Comparison of ENCODE assay signal across 1 cellular context in the genomic region with DNA sequence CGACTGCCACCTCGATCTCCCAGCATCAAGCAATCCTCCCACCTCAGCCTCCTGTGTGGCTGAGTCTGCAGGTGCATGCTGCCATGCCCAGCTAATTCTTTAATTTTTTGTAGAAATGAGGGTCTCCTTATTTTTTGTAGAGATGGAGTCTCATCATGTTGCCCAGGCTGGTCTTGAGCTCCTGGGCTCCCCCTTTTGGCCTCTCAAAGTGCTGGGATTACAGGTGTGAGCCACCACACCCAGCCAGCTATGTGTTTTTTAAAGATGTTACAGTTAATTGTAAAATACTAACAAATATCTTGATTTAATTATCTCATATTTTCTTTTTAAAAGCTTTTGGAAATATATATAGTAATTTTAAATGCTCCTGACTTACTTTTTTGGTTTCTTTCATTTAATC.
TF ChIP-seq lines count a peak whose summit lies in the region.

No MANE protein-coding gene starts in this region.

TF ChIP-seq in HepG2, 621 proteins besides CTCF, POLR2A, EP300 and RAD21 (continued from another document):
- TF ChIP-seq MTERF4 (CRISPR knock-in tag; IDR thresholded peaks at IDR 0.05) (no peak), SRY (CRISPR knock-in tag; IDR thresholded peaks at IDR 0.05) (no peak), ZNF597 (CRISPR knock-in tag; IDR thresholded peaks at IDR 0.05) (no peak), GZF1 (CRISPR knock-in tag; IDR thresholded peaks at IDR 0.05) (no peak), NFKB2 (CRISPR knock-in tag; IDR thresholded peaks at IDR 0.05; ENCODE audit: borderline replicate concordance) (no peak), ZNF350 (CRISPR knock-in tag; IDR thresholded peaks at IDR 0.05; ENCODE audit: borderline replicate concordance, low read depth) (no peak), ZNF230 (CRISPR knock-in tag; IDR thresholded peaks at IDR 0.05) (no peak), HNRNPH1 (optimal IDR thresholded peaks at IDR 0.05; ENCODE audit: low read depth, low read length) (no peak), MNT (IDR thresholded peaks at IDR 0.05) (no peak)
- TF ChIP-seq, protein P1, sequence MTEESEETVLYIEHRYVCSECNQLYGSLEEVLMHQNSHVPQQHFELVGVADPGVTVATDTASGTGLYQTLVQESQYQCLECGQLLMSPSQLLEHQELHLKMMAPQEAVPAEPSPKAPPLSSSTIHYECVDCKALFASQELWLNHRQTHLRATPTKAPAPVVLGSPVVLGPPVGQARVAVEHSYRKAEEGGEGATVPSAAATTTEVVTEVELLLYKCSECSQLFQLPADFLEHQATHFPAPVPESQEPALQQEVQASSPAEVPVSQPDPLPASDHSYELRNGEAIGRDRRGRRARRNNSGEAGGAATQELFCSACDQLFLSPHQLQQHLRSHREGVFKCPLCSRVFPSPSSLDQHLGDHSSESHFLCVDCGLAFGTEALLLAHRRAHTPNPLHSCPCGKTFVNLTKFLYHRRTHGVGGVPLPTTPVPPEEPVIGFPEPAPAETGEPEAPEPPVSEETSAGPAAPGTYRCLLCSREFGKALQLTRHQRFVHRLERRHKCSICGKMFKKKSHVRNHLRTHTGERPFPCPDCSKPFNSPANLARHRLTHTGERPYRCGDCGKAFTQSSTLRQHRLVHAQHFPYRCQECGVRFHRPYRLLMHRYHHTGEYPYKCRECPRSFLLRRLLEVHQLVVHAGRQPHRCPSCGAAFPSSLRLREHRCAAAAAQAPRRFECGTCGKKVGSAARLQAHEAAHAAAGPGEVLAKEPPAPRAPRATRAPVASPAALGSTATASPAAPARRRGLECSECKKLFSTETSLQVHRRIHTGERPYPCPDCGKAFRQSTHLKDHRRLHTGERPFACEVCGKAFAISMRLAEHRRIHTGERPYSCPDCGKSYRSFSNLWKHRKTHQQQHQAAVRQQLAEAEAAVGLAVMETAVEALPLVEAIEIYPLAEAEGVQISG (CRISPR knock-in tag; IDR thresholded peaks at IDR 0.05): no peak
- TF ChIP-seq, protein P2, sequence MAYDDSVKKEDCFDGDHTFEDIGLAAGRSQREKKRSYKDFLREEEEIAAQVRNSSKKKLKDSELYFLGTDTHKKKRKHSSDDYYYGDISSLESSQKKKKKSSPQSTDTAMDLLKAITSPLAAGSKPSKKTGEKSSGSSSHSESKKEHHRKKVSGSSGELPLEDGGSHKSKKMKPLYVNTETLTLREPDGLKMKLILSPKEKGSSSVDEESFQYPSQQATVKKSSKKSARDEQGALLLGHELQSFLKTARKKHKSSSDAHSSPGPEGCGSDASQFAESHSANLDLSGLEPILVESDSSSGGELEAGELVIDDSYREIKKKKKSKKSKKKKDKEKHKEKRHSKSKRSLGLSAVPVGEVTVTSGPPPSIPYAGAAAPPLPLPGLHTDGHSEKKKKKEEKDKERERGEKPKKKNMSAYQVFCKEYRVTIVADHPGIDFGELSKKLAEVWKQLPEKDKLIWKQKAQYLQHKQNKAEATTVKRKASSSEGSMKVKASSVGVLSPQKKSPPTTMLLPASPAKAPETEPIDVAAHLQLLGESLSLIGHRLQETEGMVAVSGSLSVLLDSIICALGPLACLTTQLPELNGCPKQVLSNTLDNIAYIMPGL (CRISPR knock-in tag; IDR thresholded peaks at IDR 0.05; ENCODE audit: borderline replicate concordance in 1 of 2, low read depth in 1 of 2): no peak
